18 cellular contexts compared by ENCODE assay signal in the genomic region with DNA sequence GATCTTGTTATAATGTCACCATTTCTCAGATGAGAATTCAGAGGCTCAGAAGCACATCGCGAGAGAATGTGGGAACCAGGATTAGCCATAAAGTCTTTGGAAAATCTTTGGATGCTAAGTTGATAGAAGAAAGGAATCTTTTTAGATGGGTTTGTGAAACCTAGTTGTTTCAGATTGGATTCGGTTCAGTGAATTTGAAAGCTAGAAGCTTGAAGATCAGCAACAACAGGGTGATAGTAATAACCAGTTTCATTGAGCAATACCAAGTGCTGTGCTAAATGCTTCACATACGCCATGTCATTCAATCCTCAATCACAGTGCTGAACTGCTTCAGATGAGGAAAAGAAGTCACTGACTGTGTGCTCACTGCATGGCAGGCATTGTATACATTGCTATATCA. TPM values are rescaled to one million over a fixed set of nuclear protein-coding genes. Genes with fewer than 3 reads are reported as not detected.
"Had no signal": no experiment of that assay in that cellular context is flagged by ENCODE, and none has a peak within 500 bp of the region (broad histone marks: within the 10 kb centered on the region; RNA-seq: fewer than 3 reads in every experiment).

No MANE protein-coding gene starts in this region.

- H3K36me3 Mint-ChIP-seq: stimulated activated memory B cell treated with anti-CD40 and anti-IgM and Interleukin-4, amounts not matched to agents 10 μg/mL and 1 μg/mL and 100 μg/mL, for 72 hours had no signal

- H3K27ac ChIP-seq: cardiac muscle cell, colonic mucosa, esophagus squamous epithelium, foreskin keratinocyte, heart right ventricle, tibial artery, VCaP had no signal

- H3K9me3 Mint-ChIP-seq: activated naive CD4-positive, alpha-beta T cell treated with anti-CD3 and anti-CD28 coated beads for 36 hours; activated naive CD8-positive, alpha-beta T cell treated with anti-CD3 and anti-CD28 coated beads, Interleukin-2, amount 50 U/mL, for 24 hours; activated T-helper 2 cell treated with anti-CD3 and anti-CD28 coated beads, Interferon-gamma antibody, Interleukin-2, Interleukin-4, amounts not matched to agents 10 μg/mL and 5 μg/mL and 100 μg/mL, durations not matched to agents 14 hours and 24 hours and 36 hours; stimulated activated memory B cell treated with anti-CD40 and anti-IgM and Interleukin-4, amounts not matched to agents 10 μg/mL and 1 μg/mL and 100 μg/mL, for 72 hours; T-helper 1 cell treated with Interleukin-12 subunit alpha and Interleukin-12 subunit beta and Interleukin-4 antibody, amounts not matched to agents 30 μg/mL and 1 μg/mL, for 36 hours had no signal

- H3K9me3 ChIP-seq: colonic mucosa, esophagus squamous epithelium, heart right ventricle, tibial artery, uterus had no signal

- H3K4me1 Mint-ChIP-seq: activated naive CD8-positive, alpha-beta T cell treated with anti-CD3 and anti-CD28 coated beads, Interleukin-2, amount 50 U/mL, for 24 hours; stimulated activated memory B cell treated with anti-CD40 and anti-IgM and Interleukin-4, amounts not matched to agents 10 μg/mL and 1 μg/mL and 100 μg/mL, for 72 hours had no signal

- H3K27me3 Mint-ChIP-seq: activated naive CD8-positive, alpha-beta T cell treated with anti-CD3 and anti-CD28 coated beads, Interleukin-2, amount 50 U/mL, for 24 hours had no signal

- H3K27ac Mint-ChIP-seq: activated naive CD4-positive, alpha-beta T cell treated with anti-CD3 and anti-CD28 coated beads for 36 hours; activated naive CD8-positive, alpha-beta T cell treated with anti-CD3 and anti-CD28 coated beads, Interleukin-2, amount 50 U/mL, for 24 hours; activated T-helper 2 cell treated with anti-CD3 and anti-CD28 coated beads, Interferon-gamma antibody, Interleukin-2, Interleukin-4, amounts not matched to agents 10 μg/mL and 5 μg/mL and 100 μg/mL, durations not matched to agents 14 hours and 24 hours and 36 hours; stimulated activated memory B cell treated with anti-CD40 and anti-IgM and Interleukin-4, amounts not matched to agents 10 μg/mL and 1 μg/mL and 100 μg/mL, for 72 hours; T-helper 1 cell treated with Interleukin-12 subunit alpha and Interleukin-12 subunit beta and Interleukin-4 antibody, amounts not matched to agents 30 μg/mL and 1 μg/mL, for 36 hours had no signal

- H3K36me3 ChIP-seq: cardiac muscle cell, colonic mucosa, esophagus squamous epithelium, heart right ventricle, tibial artery, uterus had no signal

- DNase-seq: activated CD4-positive, alpha-beta T cell treated with anti-CD3 and anti-CD28 coated beads for 1 hour; activated CD4-positive, alpha-beta T cell treated with anti-CD3 and anti-CD28 coated beads, Interleukin-2, amount 50 U/mL, for 48 hours; activated naive CD4-positive, alpha-beta T cell treated with anti-CD3 and anti-CD28 coated beads for 36 hours; activated naive CD8-positive, alpha-beta T cell treated with anti-CD3 and anti-CD28 coated beads, Interleukin-2, amount 50 U/mL, for 24 hours; activated T-cell treated with anti-CD3 and anti-CD28 coated beads, Interleukin-2, amount 50 U/mL, for 1 hour; colonic mucosa; esophagus squamous epithelium; tibial artery had no signal

- H3K4me3 Mint-ChIP-seq: activated naive CD4-positive, alpha-beta T cell treated with anti-CD3 and anti-CD28 coated beads for 36 hours; activated naive CD8-positive, alpha-beta T cell treated with anti-CD3 and anti-CD28 coated beads, Interleukin-2, amount 50 U/mL, for 24 hours; stimulated activated memory B cell treated with anti-CD40 and anti-IgM and Interleukin-4, amounts not matched to agents 10 μg/mL and 1 μg/mL and 100 μg/mL, for 72 hours; T-helper 1 cell treated with Interleukin-12 subunit alpha and Interleukin-12 subunit beta and Interleukin-4 antibody, amounts not matched to agents 30 μg/mL and 1 μg/mL, for 36 hours had no signal

- H3K4me3 ChIP-seq: cardiac muscle cell, colonic mucosa, esophagus squamous epithelium, lung, tibial artery had no signal

- ATAC-seq: activated naive CD8-positive, alpha-beta T cell treated with anti-CD3 and anti-CD28 coated beads, Interleukin-2, amount 50 U/mL, for 24 hours; stimulated activated memory B cell treated with anti-CD40 and anti-IgM and Interleukin-4, amounts not matched to agents 10 μg/mL and 1 μg/mL and 100 μg/mL, for 72 hours had no signal

- H3K27me3 ChIP-seq: cardiac muscle cell, colonic mucosa, esophagus squamous epithelium, tibial artery, uterus had no signal

- H3K4me1 ChIP-seq: colonic mucosa, foreskin keratinocyte had no signal

RNA-seq across cellular contexts. Expression of gene MITF, which starts 47.4 kb away (rescaled TPM):
- total RNA-seq: activated naive CD4-positive, alpha-beta T cell treated with anti-CD3 and anti-CD28 coated beads for 36 hours had no signal
- polyA plus RNA-seq: neural cell had no signal
